In the genomic region with DNA sequence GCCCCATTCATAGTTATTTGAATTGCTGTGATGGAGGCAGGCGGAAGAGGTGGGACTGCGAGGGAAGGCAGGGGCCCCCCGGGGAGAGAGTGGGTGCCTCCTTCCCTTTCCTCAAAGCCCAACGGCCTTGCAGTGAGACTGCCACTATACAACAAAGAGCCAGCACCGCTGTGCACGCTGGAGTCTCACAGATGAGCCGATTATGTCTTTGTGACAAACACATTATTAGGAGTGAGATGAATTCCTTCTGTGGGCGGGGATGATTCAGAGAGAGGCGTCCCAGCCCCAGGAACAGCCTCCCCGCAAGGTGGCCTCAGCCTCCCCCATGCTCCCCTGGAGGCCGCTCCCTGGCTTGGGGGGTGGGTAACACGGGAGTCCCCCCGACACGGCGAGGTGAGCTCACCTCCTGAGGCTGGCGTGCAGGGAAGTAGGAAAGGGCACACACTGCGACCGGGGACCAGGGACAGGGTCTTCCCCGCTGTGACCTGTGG, we compare ENCODE assay signal across 16 cellular contexts. TPM values are rescaled to one million over a fixed set of nuclear protein-coding genes. Genes with fewer than 3 reads are reported as not detected.
A peak's percentile ranks its signal among the peaks of the same experiment; 100 is the strongest.
DNase-seq lines count a peak whose midpoint lies in the region; ATAC-seq and TF ChIP-seq lines count a peak whose summit lies in the region.
"Had no signal": no experiment of that assay in that cellular context is flagged by ENCODE, and none has a peak within 500 bp of the region (broad histone marks: within the 10 kb centered on the region; RNA-seq: fewer than 3 reads in every experiment).

No MANE protein-coding gene starts in this region.

- no peak overlapping the region for H3K27ac Mint-ChIP-seq in activated naive CD4-positive, alpha-beta T cell treated with anti-CD3 and anti-CD28 coated beads, Interleukin-2, amount 10 ng/mL, durations not matched to agents 7 days and 5 days
- H3K27ac Mint-ChIP-seq: activated T-helper 2 cell treated with anti-CD3 and anti-CD28 coated beads, Interferon-gamma antibody, Interleukin-2, Interleukin-4, amounts not matched to agents 10 μg/mL and 5 μg/mL and 100 μg/mL, durations not matched to agents 14 hours and 24 hours and 36 hours had no signal

- no peak for TF ChIP-seq RAD21 in IMR-90 (IDR thresholded peaks at IDR 0.05; ENCODE audit: low read length)

- H4K5ac ChIP-seq in IMR-90 (ENCODE audit: low read depth, low read length), result no peak overlapping the region

- intact Hi-C loops in IMR-90 (cut with micrococcal nuclease), result no loop called here
- intact Hi-C loops in posterior vena cava (cut with DNase I), result no loop called here

- no peak overlapping the region for H3K4me3 ChIP-seq in IMR-90 (ENCODE audit: insufficient read depth, low read depth, low read length)

- H3K18ac ChIP-seq in IMR-90 (ENCODE audit: low read depth, low read length), result no peak overlapping the region

- no peak overlapping the region for H2BK120ac ChIP-seq in IMR-90 (ENCODE audit: low read depth, low read length)

- no peaks in the 10 kb centered on the region for H3K36me3 Mint-ChIP-seq in activated naive CD4-positive, alpha-beta T cell treated with anti-CD3 and anti-CD28 coated beads, Interleukin-2, amount 10 ng/mL, durations not matched to agents 7 days and 5 days

- BruUV-seq in IMR-90 (replicated peaks; lab: Mats Ljungman, UMichigan), result no TSS peak

- H3K56ac ChIP-seq in IMR-90 (ENCODE audit: extremely low read depth, insufficient read depth, low read length), result no peak overlapping the region

- H3K23ac ChIP-seq in IMR-90 (ENCODE audit: low read depth, low read length), result no peak overlapping the region

- CTCF ChIA-PET in activated naive CD4-positive, alpha-beta T cell treated with anti-CD3 and anti-CD28 coated beads, Interleukin-2, amount 10 ng/mL, durations not matched to agents 7 days and 5 days (lab: Charles Lee), result interaction anchor here (1.0 kb wide), 1 partner anchor 56 kb away, joined by 3 read pairs; no protein-coding TSS in a partner anchor
- CTCF ChIA-PET in IMR-90 (lab: Yijun Ruan, JAX), result interaction anchor here (0.6 kb wide), 1 partner anchor 11 kb away, joined by 3 read pairs; no protein-coding TSS in a partner anchor

- whole genome bisulfite sequencing in IMR-90 (ENCODE audit: extremely low coverage in 2 of 2, insufficient read length in 1 of 2), 2 experiments, result 40% methylated on average over 1 of the region's 19 CpGs; no CpG with 5 or more reads in 1 of the 2 experiments

- dilution Hi-C loops in IMR-90 (cut with HindIII; ENCODE audit: low sequenced_read_pairs, unreplicated experiment), result no loop called here

- H4K91ac ChIP-seq in IMR-90 (ENCODE audit: insufficient read depth, low read depth, low read length), result no peak overlapping the region

- H3K4me1 ChIP-seq in IMR-90 (ENCODE audit: control insufficient read depth, insufficient read depth, low read length), result peaks cover 7% of the 10 kb centered on the region

- H3K4me1 Mint-ChIP-seq in activated naive CD4-positive, alpha-beta T cell treated with anti-CD3 and anti-CD28 coated beads, Interleukin-2, amount 10 ng/mL, durations not matched to agents 7 days and 5 days, result peaks cover 55% of the 10 kb centered on the region

- H2BK15ac ChIP-seq in IMR-90 (ENCODE audit: low read depth, low read length), result no peak overlapping the region

- peaks cover 0 to 3% of the 10 kb centered on the region in 2 experiments; a peak in 1 of 4 replicates for H3K79me1 ChIP-seq in IMR-90 (ENCODE audit: low read depth in 1 of 2, low read length in 2 of 2)

- H2AK9ac ChIP-seq in IMR-90 (replicated peaks; ENCODE audit: low read depth, low read length, poor library complexity), result no peak overlapping the region

- peaks cover 14% of the 10 kb centered on the region for H3K9me1 ChIP-seq in IMR-90 (ENCODE audit: insufficient read depth, low read length)

- H3K27me3 Mint-ChIP-seq in activated naive CD4-positive, alpha-beta T cell treated with anti-CD3 and anti-CD28 coated beads, Interleukin-2, amount 10 ng/mL, durations not matched to agents 7 days and 5 days, result peaks cover 80% of the 10 kb centered on the region

- no peak overlapping the region for H2BK5ac ChIP-seq in IMR-90 (ENCODE audit: low read depth, low read length, poor library complexity, severe bottlenecking)

- H3K4me3 Mint-ChIP-seq in activated naive CD4-positive, alpha-beta T cell treated with anti-CD3 and anti-CD28 coated beads, Interleukin-2, amount 10 ng/mL, durations not matched to agents 7 days and 5 days, result no peak overlapping the region

- H3K4ac ChIP-seq in IMR-90 (ENCODE audit: low read depth, low read length), result no peak overlapping the region

- H3K14ac ChIP-seq in IMR-90 (replicated peaks; ENCODE audit: low read depth, low read length), result no peak overlapping the region

- ATAC-seq in IMR-90 (ENCODE audit: low read depth) (no peak), HG02678 (IDR thresholded peaks at IDR 0.05; ENCODE audit: unreplicated experiment) (no peak)

- TF ChIP-seq POLR2A in IMR-90 (IDR thresholded peaks at IDR 0.05; ENCODE audit: low read depth, low read length), result no peak

- no peak overlapping the region for H3K4me2 ChIP-seq in IMR-90 (ENCODE audit: low read depth, low read length)
- H3K4me2 ChIP-seq: SK-N-SH had no signal

- no peak overlapping the region for H3K9ac ChIP-seq in IMR-90 (ENCODE audit: low read depth, low read length)
- H3K9ac ChIP-seq: SK-N-SH had no signal

- no peak overlapping the region for H4K8ac ChIP-seq in IMR-90 (ENCODE audit: low read depth in 2 of 2, low read length in 2 of 2)

- H3K9me3 ChIP-seq in IMR-90 (ENCODE audit: control insufficient read depth, insufficient read depth, low read length), result no peaks in the 10 kb centered on the region
- H3K9me3 ChIP-seq: neutrophil, SK-N-SH had no signal

- DNase-seq in activated naive CD4-positive, alpha-beta T cell treated with anti-CD3 and anti-CD28 coated beads, Interleukin-2, amount 10 ng/mL, durations not matched to agents 7 days and 5 days, result peak; percentile 20
- DNase-seq in activated naive CD4-positive, alpha-beta T cell treated with Interleukin-2 at 50 U/mL for 16 hours, result no peak
- DNase-seq in IMR-90 (no peak), amniotic epithelial cell (ENCODE audit: low read depth) (peak; percentile 2), posterior vena cava (ENCODE audit: low spot score) (peak; percentile 50), LoVo (ENCODE audit: low spot score) (no peak), SHP77 (lab: John Stamatoyannopoulos, UW) (no peak)
- DNase-seq: central memory CD4-positive, alpha-beta T cell; DMS53; NCI-H2029; SK-N-SH; WERI-Rb-1 had no signal

- no peak for TF ChIP-seq CTCF in IMR-90 (conservative IDR thresholded peaks at IDR 0.05; ENCODE audit: low read depth, low read length)

- in situ Hi-C loops in IMR-90 (cut with MboI; ENCODE audit: low sequenced_read_pairs), result no loop called here

- peaks cover 7% of the 10 kb centered on the region for H3K27me3 ChIP-seq in IMR-90 (ENCODE audit: control insufficient read depth, insufficient read depth, low read length)
- H3K27me3 ChIP-seq: neutrophil had no signal

- H2AK5ac ChIP-seq in IMR-90 (ENCODE audit: low read depth, low read length), result no peak overlapping the region

- POLR2A ChIA-PET in IMR-90 (lab: Charles Lee; ENCODE audit: unreplicated experiment), result no interaction called here

- H3K36me3 ChIP-seq in IMR-90 (ENCODE audit: control insufficient read depth, insufficient read depth, low read length), result no peaks in the 10 kb centered on the region
- H3K36me3 ChIP-seq: neutrophil, WERI-Rb-1 had no signal

- H4K20me1 ChIP-seq in IMR-90 (ENCODE audit: insufficient read depth, low read length), result no peaks in the 10 kb centered on the region

- peak overlapping the region; percentile 59 for H2AFZ ChIP-seq in IMR-90 (replicated peaks; ENCODE audit: low read length, poor library complexity)

- H3K27ac ChIP-seq in IMR-90 (ENCODE audit: insufficient read depth, low read length), result no peak overlapping the region
- H3K27ac ChIP-seq: neutrophil, WERI-Rb-1 had no signal

- H3K9me3 Mint-ChIP-seq in activated naive CD4-positive, alpha-beta T cell treated with anti-CD3 and anti-CD28 coated beads, Interleukin-2, amount 10 ng/mL, durations not matched to agents 7 days and 5 days, result no peaks in the 10 kb centered on the region
- H3K9me3 Mint-ChIP-seq: activated T-helper 2 cell treated with anti-CD3 and anti-CD28 coated beads, Interferon-gamma antibody, Interleukin-2, Interleukin-4, amounts not matched to agents 10 μg/mL and 5 μg/mL and 100 μg/mL, durations not matched to agents 14 hours and 24 hours and 36 hours had no signal

- no peak overlapping the region for H2BK20ac ChIP-seq in IMR-90 (ENCODE audit: low read depth, low read length)

TF ChIP-seq in IMR-90, 13 proteins besides CTCF, POLR2A, EP300 and RAD21 (continues in another document):
- no peak for TF ChIP-seq MXI1 (IDR thresholded peaks at IDR 0.05; ENCODE audit: borderline replicate concordance, low read depth, low read length)
- no peak for TF ChIP-seq NFE2L2 (IDR thresholded peaks at IDR 0.05; ENCODE audit: low read depth, low read length)
- no peak for TF ChIP-seq CHD1 (IDR thresholded peaks at IDR 0.05; ENCODE audit: low read depth, low read length)
- no peak for TF ChIP-seq RFX5 (IDR thresholded peaks at IDR 0.05; ENCODE audit: low read depth, low read length)
- TF ChIP-seq, protein P1, sequence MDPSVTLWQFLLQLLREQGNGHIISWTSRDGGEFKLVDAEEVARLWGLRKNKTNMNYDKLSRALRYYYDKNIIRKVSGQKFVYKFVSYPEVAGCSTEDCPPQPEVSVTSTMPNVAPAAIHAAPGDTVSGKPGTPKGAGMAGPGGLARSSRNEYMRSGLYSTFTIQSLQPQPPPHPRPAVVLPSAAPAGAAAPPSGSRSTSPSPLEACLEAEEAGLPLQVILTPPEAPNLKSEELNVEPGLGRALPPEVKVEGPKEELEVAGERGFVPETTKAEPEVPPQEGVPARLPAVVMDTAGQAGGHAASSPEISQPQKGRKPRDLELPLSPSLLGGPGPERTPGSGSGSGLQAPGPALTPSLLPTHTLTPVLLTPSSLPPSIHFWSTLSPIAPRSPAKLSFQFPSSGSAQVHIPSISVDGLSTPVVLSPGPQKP (IDR thresholded peaks at IDR 0.05; ENCODE audit: borderline replicate concordance, low read depth, low read length), result no peak
- TF ChIP-seq, protein P2, sequence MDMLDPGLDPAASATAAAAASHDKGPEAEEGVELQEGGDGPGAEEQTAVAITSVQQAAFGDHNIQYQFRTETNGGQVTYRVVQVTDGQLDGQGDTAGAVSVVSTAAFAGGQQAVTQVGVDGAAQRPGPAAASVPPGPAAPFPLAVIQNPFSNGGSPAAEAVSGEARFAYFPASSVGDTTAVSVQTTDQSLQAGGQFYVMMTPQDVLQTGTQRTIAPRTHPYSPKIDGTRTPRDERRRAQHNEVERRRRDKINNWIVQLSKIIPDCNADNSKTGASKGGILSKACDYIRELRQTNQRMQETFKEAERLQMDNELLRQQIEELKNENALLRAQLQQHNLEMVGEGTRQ (IDR thresholded peaks at IDR 0.05; ENCODE audit: low read depth, low read length), result no peak
- no peak for TF ChIP-seq SMC3 (IDR thresholded peaks at IDR 0.05; ENCODE audit: low read depth, low read length)
- TF ChIP-seq CEBPB (IDR thresholded peaks at IDR 0.05; ENCODE audit: low read depth, low read length), result no peak
- no peak for TF ChIP-seq RCOR1 (IDR thresholded peaks at IDR 0.05; ENCODE audit: insufficient replicate concordance, low read length)

RNA-seq across cellular contexts. Expression of gene NTSR1, which starts 26.7 kb away (rescaled TPM):
- 0.54 and 0.56 TPM in 2 replicates for total RNA-seq in IMR-90 (2012; rRNA removed)
- 1.8 and 2.3 TPM in 2 replicates for polyA plus RNA-seq in IMR-90 (2012; rRNA removed)
- 1.1 and 1.9 TPM in 2 replicates for polyA plus RNA-seq in IMR-90 (2012; cell fraction: cytosol; rRNA removed)
- 1.2 and 2.9 TPM in 2 replicates for polyA plus RNA-seq in IMR-90 (2012; cell fraction: nucleus; rRNA removed; ENCODE audit: low replicate concordance)
- total RNA-seq in posterior vena cava, result under 1 TPM in 1 of 2 donors, not detected in 1; 0.14 TPM
- total RNA-seq: activated T-helper 2 cell treated with anti-CD3 and anti-CD28 coated beads, Interferon-gamma antibody, Interleukin-2, Interleukin-4, amounts not matched to agents 10 μg/mL and 5 μg/mL and 100 μg/mL, durations not matched to agents 14 hours and 24 hours and 36 hours; ureter had no signal

Comparison
In these comparisons a context has a peak if more than half of its experiments do, and no peak if none do; other contexts are left out.
1. DNase-seq: peak in activated naive CD4-positive, alpha-beta T cell treated with anti-CD3 and anti-CD28 coated beads, Interleukin-2, amount 10 ng/mL, durations not matched to agents 7 days and 5 days (single experiment), amniotic epithelial cell (single experiment) and posterior vena cava (single experiment); none in activated naive CD4-positive, alpha-beta T cell treated with Interleukin-2 at 50 U/mL for 16 hours (single experiment), IMR-90 (single experiment), LoVo (single experiment) and SHP77 (0 of 2).